Comparison of ENCODE assay signal across 1 cellular context in genomic region chr9:134060546-134060945, GRCh38.
TF ChIP-seq lines count a peak whose summit lies in the region.

No MANE protein-coding gene starts in this region.

TF ChIP-seq in HEK293, 187 proteins besides CTCF, POLR2A, EP300 and RAD21 (continued from another document):
- TF ChIP-seq ZNF776 (tag by site-specific recombination; IDR thresholded peaks at IDR 0.05; ENCODE audit: borderline replicate concordance): no peak
- no peak for TF ChIP-seq ZNF692 (tag by site-specific recombination; IDR thresholded peaks at IDR 0.05)
- TF ChIP-seq ZNF391 (tag by site-specific recombination; IDR thresholded peaks at IDR 0.05; ENCODE audit: borderline replicate concordance, low read depth): no peak
- no peak for TF ChIP-seq ZNF610 (tag by site-specific recombination; IDR thresholded peaks at IDR 0.05; ENCODE audit: borderline replicate concordance)
- TF ChIP-seq ZNF16 (tag by site-specific recombination; IDR thresholded peaks at IDR 0.05; ENCODE audit: low read depth): no peak
- TF ChIP-seq ZNF600 (tag by site-specific recombination; IDR thresholded peaks at IDR 0.05): 0 out of 2 replicates have a peak, but pooled peaks have one; percentile 13
- no peak for TF ChIP-seq ZBTB7A (tag by site-specific recombination; IDR thresholded peaks at IDR 0.05; ENCODE audit: low read depth)
- no peak for TF ChIP-seq REPIN1 (tag by site-specific recombination; IDR thresholded peaks at IDR 0.05; ENCODE audit: low read depth)
- TF ChIP-seq ZNF548 (tag by site-specific recombination; IDR thresholded peaks at IDR 0.05): no peak
